ENCODE assay signal across 21 cellular contexts in genomic region chr22:47290706-47291430, GRCh38.
"Had no signal": no experiment of that assay in that cellular context is flagged by ENCODE, and none has a peak within 500 bp of the region (broad histone marks: within the 10 kb centered on the region; RNA-seq: fewer than 3 reads in every experiment).

No MANE protein-coding gene starts in this region.

- H3K4me1 Mint-ChIP-seq: activated CD4-positive, alpha-beta T cell treated with anti-CD3 and anti-CD28 coated beads, Interleukin-2, amount 10 ng/mL, durations not matched to agents 24 days and 14 days; activated naive CD8-positive, alpha-beta T cell treated with anti-CD3 and anti-CD28 coated beads, Interleukin-2, amount 10 ng/mL, durations not matched to agents 7 days and 5 days; brain; central memory CD8-positive, alpha-beta T cell; memory B cell; nephron progenitor cell; stimulated activated naive CD8-positive, alpha-beta T cell treated with anti-CD3 and anti-CD28 coated beads, Interleukin-15, amount 100 ng/mL, for 72 hours had no signal

- H3K27ac Mint-ChIP-seq: activated CD4-positive, alpha-beta T cell treated with anti-CD3 and anti-CD28 coated beads, Interleukin-2, amount 10 ng/mL, durations not matched to agents 24 days and 14 days; activated naive CD8-positive, alpha-beta T cell treated with anti-CD3 and anti-CD28 coated beads, Interleukin-2, amount 10 ng/mL, durations not matched to agents 7 days and 5 days; activated T-helper 1 cell treated with anti-CD3 and anti-CD28 coated beads, Interleukin-12 subunit alpha, Interleukin-12 subunit beta, Interleukin-2, Interleukin-4 antibody, amounts not matched to agents 30 ng/mL and 10 ng/mL and 1 ng/mL, durations not matched to agents 14 hours and 24 hours and 36 hours; brain; memory B cell; nephron progenitor cell; stimulated activated naive CD8-positive, alpha-beta T cell treated with anti-CD3 and anti-CD28 coated beads, Interleukin-15, amount 100 ng/mL, for 72 hours had no signal

- H3K9me3 ChIP-seq: esophagus muscularis mucosa, prostate gland, testis had no signal

- ATAC-seq: left ventricle myocardium superior; right cardiac atrium; stimulated activated naive CD8-positive, alpha-beta T cell treated with anti-CD3 and anti-CD28 coated beads, Interleukin-15, amount 100 ng/mL, for 72 hours had no signal

- H3K36me3 ChIP-seq: esophagus muscularis mucosa, prostate gland had no signal

- H3K4me3 ChIP-seq: esophagus muscularis mucosa, prostate gland, testis had no signal

- H3K27me3 Mint-ChIP-seq: activated CD4-positive, alpha-beta T cell treated with anti-CD3 and anti-CD28 coated beads, Interleukin-2, amount 10 ng/mL, durations not matched to agents 24 days and 14 days; activated naive CD8-positive, alpha-beta T cell treated with anti-CD3 and anti-CD28 coated beads, Interleukin-2, amount 10 ng/mL, durations not matched to agents 7 days and 5 days had no signal

- H3K36me3 Mint-ChIP-seq: activated naive CD8-positive, alpha-beta T cell treated with anti-CD3 and anti-CD28 coated beads, Interleukin-2, amount 10 ng/mL, durations not matched to agents 7 days and 5 days; brain; memory B cell had no signal

- H3K27ac ChIP-seq: esophagus muscularis mucosa had no signal

- H3K4me3 Mint-ChIP-seq: activated CD4-positive, alpha-beta T cell treated with anti-CD3 and anti-CD28 coated beads, Interleukin-2, amount 10 ng/mL, durations not matched to agents 24 days and 14 days; activated naive CD8-positive, alpha-beta T cell treated with anti-CD3 and anti-CD28 coated beads, Interleukin-2, amount 10 ng/mL, durations not matched to agents 7 days and 5 days; activated T-helper 1 cell treated with anti-CD3 and anti-CD28 coated beads, Interleukin-12 subunit alpha, Interleukin-12 subunit beta, Interleukin-2, Interleukin-4 antibody, amounts not matched to agents 30 ng/mL and 10 ng/mL and 1 ng/mL, durations not matched to agents 14 hours and 24 hours and 36 hours; brain; central memory CD8-positive, alpha-beta T cell; memory B cell; nephron progenitor cell; stimulated activated naive CD8-positive, alpha-beta T cell treated with anti-CD3 and anti-CD28 coated beads, Interleukin-15, amount 100 ng/mL, for 72 hours had no signal

- H3K27me3 ChIP-seq: testis had no signal

- H3K9me3 Mint-ChIP-seq: activated CD4-positive, alpha-beta T cell treated with anti-CD3 and anti-CD28 coated beads, Interleukin-2, amount 10 ng/mL, durations not matched to agents 24 days and 14 days; activated naive CD8-positive, alpha-beta T cell treated with anti-CD3 and anti-CD28 coated beads, Interleukin-2, amount 10 ng/mL, durations not matched to agents 7 days and 5 days; activated T-helper 1 cell treated with anti-CD3 and anti-CD28 coated beads, Interleukin-12 subunit alpha, Interleukin-12 subunit beta, Interleukin-2, Interleukin-4 antibody, amounts not matched to agents 30 ng/mL and 10 ng/mL and 1 ng/mL, durations not matched to agents 14 hours and 24 hours and 36 hours; central memory CD8-positive, alpha-beta T cell; stimulated activated naive CD8-positive, alpha-beta T cell treated with anti-CD3 and anti-CD28 coated beads, Interleukin-15, amount 100 ng/mL, for 72 hours had no signal

- DNase-seq: activated CD4-positive, alpha-beta T cell treated with anti-CD3 and anti-CD28 coated beads, Interleukin-2, amount 10 ng/mL, durations not matched to agents 24 days and 14 days; activated CD8-positive, alpha-beta memory T cell treated with anti-CD3 and anti-CD28 coated beads, Interleukin-2, amount 50 U/mL, for 48 hours; activated naive CD8-positive, alpha-beta T cell treated with anti-CD3 and anti-CD28 coated beads, Interleukin-2, amount 10 ng/mL, durations not matched to agents 7 days and 5 days; cortex of kidney; effector CD4-positive, alpha-beta T cell; hippocampal formation; left ventricle myocardium superior; nephron progenitor cell; occipital lobe; right cardiac atrium; small intestine; stimulated activated naive CD8-positive, alpha-beta T cell treated with anti-CD3 and anti-CD28 coated beads, Interleukin-15, amount 100 ng/mL, for 72 hours; T-helper 1 cell; T1000; testis had no signal
